1 cellular context compared by ENCODE assay signal in the genomic region with DNA sequence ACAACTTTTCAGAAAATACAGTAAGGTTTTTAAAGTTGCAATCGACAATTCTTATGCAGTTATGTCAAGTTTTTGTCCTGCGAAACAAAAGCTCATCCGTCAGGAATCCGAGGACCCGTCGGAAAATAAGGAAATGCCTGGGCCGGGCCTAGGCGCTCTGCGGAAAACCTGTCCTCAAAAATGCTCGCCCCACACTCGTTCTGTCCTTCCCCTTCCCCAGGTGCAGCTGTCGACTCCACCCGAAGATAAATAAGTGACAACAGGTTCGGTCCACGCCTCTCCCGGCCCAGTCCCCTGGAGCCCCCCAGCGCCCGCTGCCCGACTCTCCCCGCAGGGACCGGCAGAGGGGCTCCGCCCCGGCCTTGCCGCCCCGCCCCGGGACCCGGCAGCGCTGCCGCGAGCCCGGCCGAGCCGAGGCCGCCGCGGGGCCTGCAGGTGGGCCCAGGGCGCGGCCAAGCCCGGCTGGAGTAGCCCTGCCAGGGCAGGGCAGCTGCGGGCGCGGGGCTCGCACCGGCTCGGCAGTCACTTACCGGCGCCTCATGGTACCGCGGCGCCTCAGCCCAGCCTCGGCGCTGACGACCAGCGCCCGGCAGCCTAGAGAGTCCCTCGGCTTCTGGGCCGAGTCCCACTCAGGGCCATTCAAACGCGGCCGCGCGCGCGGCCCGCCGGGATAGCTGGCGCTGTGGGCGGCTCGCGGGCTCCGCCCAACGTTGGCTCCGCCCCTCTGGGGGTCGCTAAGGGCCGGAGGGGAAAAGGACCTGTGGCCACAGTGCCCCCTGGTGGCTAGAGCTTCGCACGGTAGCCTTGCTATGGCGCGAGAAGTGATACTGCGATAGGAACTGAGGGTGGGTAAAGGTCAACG.
A peak's percentile ranks its signal among the peaks of the same experiment; 100 is the strongest.
TF ChIP-seq lines count a peak whose summit lies in the region.

A gene with protein sequence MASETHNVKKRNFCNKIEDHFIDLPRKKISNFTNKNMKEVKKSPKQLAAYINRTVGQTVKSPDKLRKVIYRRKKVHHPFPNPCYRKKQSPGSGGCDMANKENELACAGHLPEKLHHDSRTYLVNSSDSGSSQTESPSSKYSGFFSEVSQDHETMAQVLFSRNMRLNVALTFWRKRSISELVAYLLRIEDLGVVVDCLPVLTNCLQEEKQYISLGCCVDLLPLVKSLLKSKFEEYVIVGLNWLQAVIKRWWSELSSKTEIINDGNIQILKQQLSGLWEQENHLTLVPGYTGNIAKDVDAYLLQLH (minus strand): TSS at position 676 of the 862 bp plus-strand sequence. CDS start 46,420 bp downstream, outside the sequence.

TF ChIP-seq in K562, 482 proteins besides CTCF, POLR2A, EP300 and RAD21 (continued from another document and continues in another):
- TF ChIP-seq, protein P1, sequence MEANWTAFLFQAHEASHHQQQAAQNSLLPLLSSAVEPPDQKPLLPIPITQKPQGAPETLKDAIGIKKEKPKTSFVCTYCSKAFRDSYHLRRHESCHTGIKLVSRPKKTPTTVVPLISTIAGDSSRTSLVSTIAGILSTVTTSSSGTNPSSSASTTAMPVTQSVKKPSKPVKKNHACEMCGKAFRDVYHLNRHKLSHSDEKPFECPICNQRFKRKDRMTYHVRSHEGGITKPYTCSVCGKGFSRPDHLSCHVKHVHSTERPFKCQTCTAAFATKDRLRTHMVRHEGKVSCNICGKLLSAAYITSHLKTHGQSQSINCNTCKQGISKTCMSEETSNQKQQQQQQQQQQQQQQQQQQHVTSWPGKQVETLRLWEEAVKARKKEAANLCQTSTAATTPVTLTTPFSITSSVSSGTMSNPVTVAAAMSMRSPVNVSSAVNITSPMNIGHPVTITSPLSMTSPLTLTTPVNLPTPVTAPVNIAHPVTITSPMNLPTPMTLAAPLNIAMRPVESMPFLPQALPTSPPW (CRISPR knock-in tag; IDR thresholded peaks at IDR 0.05), result peak; percentile 71
- TF ChIP-seq MEF2A (IDR thresholded peaks at IDR 0.05; ENCODE audit: control insufficient read depth, low read depth, low read length), result no peak
- no peak for TF ChIP-seq HNRNPK (IDR thresholded peaks at IDR 0.05; ENCODE audit: low read depth, low read length, poor library complexity, severe bottlenecking)
- TF ChIP-seq ZBED1 (IDR thresholded peaks at IDR 0.05), result 0 out of 2 replicates have a peak, but pooled peaks have one; percentile 43
- TF ChIP-seq CREB1 (IDR thresholded peaks at IDR 0.05), result peak; percentile 21; the same call in 1 of the 2 replicates
- TF ChIP-seq CREB1 (CRISPR knock-in tag; IDR thresholded peaks at IDR 0.05), result no peak; the same call in 1 of the 2 replicates
- TF ChIP-seq ZBTB7A (IDR thresholded peaks at IDR 0.05; ENCODE audit: borderline replicate concordance, control insufficient read depth, low read depth, low read length), result peak; percentile 88
- no peak for TF ChIP-seq ZNF780A (CRISPR knock-in tag; IDR thresholded peaks at IDR 0.05)
- TF ChIP-seq ZNF699 (CRISPR knock-in tag; IDR thresholded peaks at IDR 0.05; ENCODE audit: insufficient replicate concordance), result no peak
- TF ChIP-seq, protein P2, sequence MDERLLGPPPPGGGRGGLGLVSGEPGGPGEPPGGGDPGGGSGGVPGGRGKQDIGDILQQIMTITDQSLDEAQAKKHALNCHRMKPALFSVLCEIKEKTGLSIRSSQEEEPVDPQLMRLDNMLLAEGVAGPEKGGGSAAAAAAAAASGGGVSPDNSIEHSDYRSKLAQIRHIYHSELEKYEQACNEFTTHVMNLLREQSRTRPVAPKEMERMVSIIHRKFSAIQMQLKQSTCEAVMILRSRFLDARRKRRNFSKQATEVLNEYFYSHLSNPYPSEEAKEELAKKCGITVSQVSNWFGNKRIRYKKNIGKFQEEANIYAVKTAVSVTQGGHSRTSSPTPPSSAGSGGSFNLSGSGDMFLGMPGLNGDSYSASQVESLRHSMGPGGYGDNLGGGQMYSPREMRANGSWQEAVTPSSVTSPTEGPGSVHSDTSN (CRISPR knock-in tag; IDR thresholded peaks at IDR 0.05; ENCODE audit: low read depth), result no peak
- TF ChIP-seq, protein P2 (tag; conservative IDR thresholded peaks at IDR 0.05; ENCODE audit: low read depth), result no peak
- no peak for TF ChIP-seq PYGO2 (tag; IDR thresholded peaks at IDR 0.05)
- no peak for TF ChIP-seq NBN (IDR thresholded peaks at IDR 0.05; ENCODE audit: low read depth)
- TF ChIP-seq ESRRA (IDR thresholded peaks at IDR 0.05; ENCODE audit: borderline replicate concordance, low read depth), result peak; percentile 89
- TF ChIP-seq ZNF830 (CRISPR knock-in tag; IDR thresholded peaks at IDR 0.05), result no peak
- TF ChIP-seq KDM1A (IDR thresholded peaks at IDR 0.05), result no peak
- no peak for TF ChIP-seq FOXK1 (CRISPR knock-in tag; IDR thresholded peaks at IDR 0.05; ENCODE audit: borderline replicate concordance)
- TF ChIP-seq, protein P3, sequence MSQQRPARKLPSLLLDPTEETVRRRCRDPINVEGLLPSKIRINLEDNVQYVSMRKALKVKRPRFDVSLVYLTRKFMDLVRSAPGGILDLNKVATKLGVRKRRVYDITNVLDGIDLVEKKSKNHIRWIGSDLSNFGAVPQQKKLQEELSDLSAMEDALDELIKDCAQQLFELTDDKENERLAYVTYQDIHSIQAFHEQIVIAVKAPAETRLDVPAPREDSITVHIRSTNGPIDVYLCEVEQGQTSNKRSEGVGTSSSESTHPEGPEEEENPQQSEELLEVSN (IDR thresholded peaks at IDR 0.05; ENCODE audit: borderline replicate concordance in 1 of 2, extremely low read depth in 1 of 2, insufficient read depth in 1 of 2, insufficient read length in 1 of 2, low read depth in 1 of 2, low read length in 1 of 2, poor library complexity in 1 of 2, severe bottlenecking in 1 of 2), result peak in 1 of 2 experiments; percentile 57
- TF ChIP-seq CBX3 (IDR thresholded peaks at IDR 0.05; ENCODE audit: borderline replicate concordance in 1 of 2, low read length in 2 of 2), result peak in 1 of 2 experiments; percentile 37; a peak in 1 of 3 replicates
- no peak for TF ChIP-seq DACH1 (IDR thresholded peaks at IDR 0.05; ENCODE audit: partially characterized antibody)
- peak; percentile 82; the same call in 1 of the 2 replicates for TF ChIP-seq GTF2F1 (IDR thresholded peaks at IDR 0.05; ENCODE audit: low read depth, low read length)
- no peak for TF ChIP-seq ZNF121 (CRISPR knock-in tag; conservative IDR thresholded peaks at IDR 0.05)
- TF ChIP-seq, protein P4, sequence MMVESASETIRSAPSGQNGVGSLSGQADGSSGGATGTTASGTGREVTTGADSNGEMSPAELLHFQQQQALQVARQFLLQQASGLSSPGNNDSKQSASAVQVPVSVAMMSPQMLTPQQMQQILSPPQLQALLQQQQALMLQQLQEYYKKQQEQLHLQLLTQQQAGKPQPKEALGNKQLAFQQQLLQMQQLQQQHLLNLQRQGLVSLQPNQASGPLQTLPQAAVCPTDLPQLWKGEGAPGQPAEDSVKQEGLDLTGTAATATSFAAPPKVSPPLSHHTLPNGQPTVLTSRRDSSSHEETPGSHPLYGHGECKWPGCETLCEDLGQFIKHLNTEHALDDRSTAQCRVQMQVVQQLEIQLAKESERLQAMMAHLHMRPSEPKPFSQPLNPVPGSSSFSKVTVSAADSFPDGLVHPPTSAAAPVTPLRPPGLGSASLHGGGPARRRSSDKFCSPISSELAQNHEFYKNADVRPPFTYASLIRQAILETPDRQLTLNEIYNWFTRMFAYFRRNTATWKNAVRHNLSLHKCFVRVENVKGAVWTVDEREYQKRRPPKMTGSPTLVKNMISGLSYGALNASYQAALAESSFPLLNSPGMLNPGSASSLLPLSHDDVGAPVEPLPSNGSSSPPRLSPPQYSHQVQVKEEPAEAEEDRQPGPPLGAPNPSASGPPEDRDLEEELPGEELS (CRISPR knock-in tag; IDR thresholded peaks at IDR 0.05; ENCODE audit: borderline replicate concordance), result no peak
- TF ChIP-seq DPF2 (IDR thresholded peaks at IDR 0.05), result no peak
- TF ChIP-seq KLF6 (CRISPR knock-in tag; IDR thresholded peaks at IDR 0.05; ENCODE audit: borderline replicate concordance), result no peak; the same call in 1 of the 2 replicates
- TF ChIP-seq ZNF311 (CRISPR knock-in tag; IDR thresholded peaks at IDR 0.05), result no peak
- no peak; the same call in 1 of the 2 replicates for TF ChIP-seq ZNF644 (tag; IDR thresholded peaks at IDR 0.05; ENCODE audit: low read depth)
- peak; percentile 59 for TF ChIP-seq GABPB1 (CRISPR knock-in tag; IDR thresholded peaks at IDR 0.05)
- peak; percentile 69; the same call in 1 of the 2 replicates for TF ChIP-seq XRCC5 (IDR thresholded peaks at IDR 0.05; ENCODE audit: low read depth, low read length)
- no peak for TF ChIP-seq SNRNP70 (optimal IDR thresholded peaks at IDR 0.05; ENCODE audit: low read depth, low read length)
- TF ChIP-seq ZNF146 (CRISPR knock-in tag; IDR thresholded peaks at IDR 0.05; ENCODE audit: unreplicated experiment), result no peak
- TF ChIP-seq EHMT2 (IDR thresholded peaks at IDR 0.05), result no peak
- TF ChIP-seq, protein P5, sequence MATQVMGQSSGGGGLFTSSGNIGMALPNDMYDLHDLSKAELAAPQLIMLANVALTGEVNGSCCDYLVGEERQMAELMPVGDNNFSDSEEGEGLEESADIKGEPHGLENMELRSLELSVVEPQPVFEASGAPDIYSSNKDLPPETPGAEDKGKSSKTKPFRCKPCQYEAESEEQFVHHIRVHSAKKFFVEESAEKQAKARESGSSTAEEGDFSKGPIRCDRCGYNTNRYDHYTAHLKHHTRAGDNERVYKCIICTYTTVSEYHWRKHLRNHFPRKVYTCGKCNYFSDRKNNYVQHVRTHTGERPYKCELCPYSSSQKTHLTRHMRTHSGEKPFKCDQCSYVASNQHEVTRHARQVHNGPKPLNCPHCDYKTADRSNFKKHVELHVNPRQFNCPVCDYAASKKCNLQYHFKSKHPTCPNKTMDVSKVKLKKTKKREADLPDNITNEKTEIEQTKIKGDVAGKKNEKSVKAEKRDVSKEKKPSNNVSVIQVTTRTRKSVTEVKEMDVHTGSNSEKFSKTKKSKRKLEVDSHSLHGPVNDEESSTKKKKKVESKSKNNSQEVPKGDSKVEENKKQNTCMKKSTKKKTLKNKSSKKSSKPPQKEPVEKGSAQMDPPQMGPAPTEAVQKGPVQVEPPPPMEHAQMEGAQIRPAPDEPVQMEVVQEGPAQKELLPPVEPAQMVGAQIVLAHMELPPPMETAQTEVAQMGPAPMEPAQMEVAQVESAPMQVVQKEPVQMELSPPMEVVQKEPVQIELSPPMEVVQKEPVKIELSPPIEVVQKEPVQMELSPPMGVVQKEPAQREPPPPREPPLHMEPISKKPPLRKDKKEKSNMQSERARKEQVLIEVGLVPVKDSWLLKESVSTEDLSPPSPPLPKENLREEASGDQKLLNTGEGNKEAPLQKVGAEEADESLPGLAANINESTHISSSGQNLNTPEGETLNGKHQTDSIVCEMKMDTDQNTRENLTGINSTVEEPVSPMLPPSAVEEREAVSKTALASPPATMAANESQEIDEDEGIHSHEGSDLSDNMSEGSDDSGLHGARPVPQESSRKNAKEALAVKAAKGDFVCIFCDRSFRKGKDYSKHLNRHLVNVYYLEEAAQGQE (CRISPR knock-in tag; IDR thresholded peaks at IDR 0.05; ENCODE audit: low read depth), result peak; percentile 34; the same call in 1 of the 2 replicates
- no peak for TF ChIP-seq NFRKB (IDR thresholded peaks at IDR 0.05; ENCODE audit: low read depth)
- TF ChIP-seq, protein P6, sequence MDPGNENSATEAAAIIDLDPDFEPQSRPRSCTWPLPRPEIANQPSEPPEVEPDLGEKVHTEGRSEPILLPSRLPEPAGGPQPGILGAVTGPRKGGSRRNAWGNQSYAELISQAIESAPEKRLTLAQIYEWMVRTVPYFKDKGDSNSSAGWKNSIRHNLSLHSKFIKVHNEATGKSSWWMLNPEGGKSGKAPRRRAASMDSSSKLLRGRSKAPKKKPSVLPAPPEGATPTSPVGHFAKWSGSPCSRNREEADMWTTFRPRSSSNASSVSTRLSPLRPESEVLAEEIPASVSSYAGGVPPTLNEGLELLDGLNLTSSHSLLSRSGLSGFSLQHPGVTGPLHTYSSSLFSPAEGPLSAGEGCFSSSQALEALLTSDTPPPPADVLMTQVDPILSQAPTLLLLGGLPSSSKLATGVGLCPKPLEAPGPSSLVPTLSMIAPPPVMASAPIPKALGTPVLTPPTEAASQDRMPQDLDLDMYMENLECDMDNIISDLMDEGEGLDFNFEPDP (CRISPR knock-in tag; IDR thresholded peaks at IDR 0.05), result no peak
- no peak for TF ChIP-seq TCF7 (IDR thresholded peaks at IDR 0.05; ENCODE audit: borderline replicate concordance)
- TF ChIP-seq, protein P7, sequence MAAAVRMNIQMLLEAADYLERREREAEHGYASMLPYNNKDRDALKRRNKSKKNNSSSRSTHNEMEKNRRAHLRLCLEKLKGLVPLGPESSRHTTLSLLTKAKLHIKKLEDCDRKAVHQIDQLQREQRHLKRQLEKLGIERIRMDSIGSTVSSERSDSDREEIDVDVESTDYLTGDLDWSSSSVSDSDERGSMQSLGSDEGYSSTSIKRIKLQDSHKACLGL (CRISPR knock-in tag; IDR thresholded peaks at IDR 0.05; ENCODE audit: borderline replicate concordance, poor library complexity, severe bottlenecking), result no peak
- TF ChIP-seq RBBP5 (IDR thresholded peaks at IDR 0.05; ENCODE audit: borderline replicate concordance, insufficient read depth, low read length, poor library complexity, severe bottlenecking), result peak; percentile 90
- TF ChIP-seq SRSF1 (IDR thresholded peaks at IDR 0.05; ENCODE audit: low read depth, low read length), result no peak
- no peak for TF ChIP-seq RFX5 (IDR thresholded peaks at IDR 0.05; ENCODE audit: low read depth, low read length)
- no peak for TF ChIP-seq ARHGAP35 (IDR thresholded peaks at IDR 0.05; ENCODE audit: partially characterized antibody)
- no peak for TF ChIP-seq NCOR1 (IDR thresholded peaks at IDR 0.05)
- TF ChIP-seq CEBPB (tag; IDR thresholded peaks at IDR 0.05), result no peak
- TF ChIP-seq, protein P8, sequence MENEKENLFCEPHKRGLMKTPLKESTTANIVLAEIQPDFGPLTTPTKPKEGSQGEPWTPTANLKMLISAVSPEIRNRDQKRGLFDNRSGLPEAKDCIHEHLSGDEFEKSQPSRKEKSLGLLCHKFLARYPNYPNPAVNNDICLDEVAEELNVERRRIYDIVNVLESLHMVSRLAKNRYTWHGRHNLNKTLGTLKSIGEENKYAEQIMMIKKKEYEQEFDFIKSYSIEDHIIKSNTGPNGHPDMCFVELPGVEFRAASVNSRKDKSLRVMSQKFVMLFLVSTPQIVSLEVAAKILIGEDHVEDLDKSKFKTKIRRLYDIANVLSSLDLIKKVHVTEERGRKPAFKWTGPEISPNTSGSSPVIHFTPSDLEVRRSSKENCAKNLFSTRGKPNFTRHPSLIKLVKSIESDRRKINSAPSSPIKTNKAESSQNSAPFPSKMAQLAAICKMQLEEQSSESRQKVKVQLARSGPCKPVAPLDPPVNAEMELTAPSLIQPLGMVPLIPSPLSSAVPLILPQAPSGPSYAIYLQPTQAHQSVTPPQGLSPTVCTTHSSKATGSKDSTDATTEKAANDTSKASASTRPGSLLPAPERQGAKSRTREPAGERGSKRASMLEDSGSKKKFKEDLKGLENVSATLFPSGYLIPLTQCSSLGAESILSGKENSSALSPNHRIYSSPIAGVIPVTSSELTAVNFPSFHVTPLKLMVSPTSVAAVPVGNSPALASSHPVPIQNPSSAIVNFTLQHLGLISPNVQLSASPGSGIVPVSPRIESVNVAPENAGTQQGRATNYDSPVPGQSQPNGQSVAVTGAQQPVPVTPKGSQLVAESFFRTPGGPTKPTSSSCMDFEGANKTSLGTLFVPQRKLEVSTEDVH (IDR thresholded peaks at IDR 0.05; ENCODE audit: low read depth, partially characterized antibody), result peak; percentile 42
- TF ChIP-seq ZBTB8A (IDR thresholded peaks at IDR 0.05; ENCODE audit: partially characterized antibody), result no peak
